12 cellular contexts compared by ENCODE assay signal in the genomic region with DNA sequence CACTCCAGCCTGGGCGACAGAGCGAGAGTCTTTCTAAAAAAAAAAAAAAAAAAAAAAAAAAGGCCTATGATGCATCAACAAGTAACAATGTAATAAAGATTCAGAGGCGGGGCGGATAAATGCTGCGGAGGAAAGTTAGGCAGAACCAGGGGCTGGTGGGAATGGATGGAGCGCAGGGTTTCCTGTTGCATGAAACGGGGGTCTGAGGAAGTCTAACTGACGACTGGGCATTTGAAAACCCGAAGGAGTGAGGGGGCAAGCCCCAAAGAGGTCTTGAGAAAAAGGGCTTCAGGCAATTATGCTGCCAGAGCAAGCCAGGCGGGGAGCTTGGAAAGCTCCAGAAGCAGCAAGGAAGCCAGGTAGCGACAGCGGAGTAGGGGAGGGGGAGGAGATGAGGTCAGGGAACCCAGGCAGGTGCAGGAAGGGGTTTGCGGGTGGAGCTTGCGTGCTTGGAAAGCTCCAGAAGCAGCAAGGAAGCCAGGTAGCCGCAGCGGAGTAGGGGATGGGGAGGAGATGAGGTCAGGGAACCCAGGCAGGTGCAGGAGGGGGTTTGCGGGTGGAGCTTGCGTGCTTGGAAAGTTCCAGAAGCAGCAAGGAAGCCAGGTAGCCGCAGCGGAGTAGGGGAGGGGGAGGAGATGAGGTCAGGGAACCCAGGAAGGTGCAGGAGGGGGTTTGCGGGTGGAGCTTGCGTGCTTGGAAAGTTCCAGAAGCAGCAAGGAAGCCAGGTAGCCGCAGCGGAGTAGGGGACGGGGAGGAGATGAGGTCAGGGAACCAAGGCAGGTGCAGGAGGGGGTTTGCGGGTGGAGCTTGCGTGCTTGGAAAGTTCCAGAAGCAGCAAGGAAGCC. TPM values are rescaled to one million over a fixed set of nuclear protein-coding genes. Genes with fewer than 3 reads are reported as not detected.
DNase-seq lines count a peak whose midpoint lies in the region; ATAC-seq and TF ChIP-seq lines count a peak whose summit lies in the region.
"Not testable (repeated sequence)": the region's sequence is repeated elsewhere in the genome, so short reads cannot be mapped to it uniquely, and the experiment has no call there.
"Had no signal": no experiment of that assay in that cellular context is flagged by ENCODE, and none has a peak within 500 bp of the region (broad histone marks: within the 10 kb centered on the region; RNA-seq: fewer than 3 reads in every experiment).

No MANE protein-coding gene starts in this region.

- not testable (repeated sequence) for ATAC-seq in CD4-positive, CD25-positive, alpha-beta regulatory T cell (ENCODE audit: low read depth in 2 of 2)
- peak; percentile 25 for ATAC-seq in T-helper 17 cell

- peaks cover 36% of the 10 kb centered on the region for H3K27me3 Mint-ChIP-seq in CD4-positive, CD25-positive, alpha-beta regulatory T cell
- H3K27me3 Mint-ChIP-seq in T-helper 17 cell, result not testable (repeated sequence)
- H3K27me3 Mint-ChIP-seq in brain (peaks cover 19% of the 10 kb centered on the region), immature natural killer cell (ENCODE audit: low read depth in 3 of 3) (peaks cover 8 to 15% (median 9%) of the 10 kb centered on the region in 3 donors), nephron progenitor cell (ENCODE audit: low read depth, poor library complexity) (peaks cover 12% of the 10 kb centered on the region)

- not testable (repeated sequence) for H3K36me3 ChIP-seq in CD4-positive, CD25-positive, alpha-beta regulatory T cell (ENCODE audit: control insufficient read depth, insufficient read depth, low read length)

- peak overlapping the region; percentile 79 for H3K27ac ChIP-seq in CD4-positive, CD25-positive, alpha-beta regulatory T cell (ENCODE audit: insufficient read depth, low read length, poor library complexity, severe bottlenecking)

- H3K9me3 ChIP-seq in CD4-positive, CD25-positive, alpha-beta regulatory T cell (ENCODE audit: control insufficient read depth in 2 of 2, low read length in 2 of 2); T-helper 17 cell (ENCODE audit: control insufficient read depth, low read length, poor library complexity, severe bottlenecking): not testable (repeated sequence)

- H3K27ac Mint-ChIP-seq in CD4-positive, CD25-positive, alpha-beta regulatory T cell, result peak overlapping the region; percentile 74 to 98 (median 88)
- H3K27ac Mint-ChIP-seq in T-helper 17 cell (peak overlapping the region; percentile 97), brain (peak overlapping the region in 3 of 5 experiments; percentile 17 to 58 (median 33)), immature natural killer cell (peak overlapping the region; percentile 9 to 94 (median 78))
- not testable (repeated sequence) for H3K27ac Mint-ChIP-seq in nephron progenitor cell

- H3K4me1 Mint-ChIP-seq in CD4-positive, CD25-positive, alpha-beta regulatory T cell, result peaks cover 0 to 50% (median 5%) of the 10 kb centered on the region in 4 donors
- peaks cover 33% of the 10 kb centered on the region for H3K4me1 Mint-ChIP-seq in T-helper 17 cell
- peaks cover 27% of the 10 kb centered on the region for H3K4me1 Mint-ChIP-seq in brain
- H3K4me1 Mint-ChIP-seq in immature natural killer cell, result peaks cover 44 to 49% of the 10 kb centered on the region in 2 donors
- peaks cover 74% of the 10 kb centered on the region for H3K4me1 Mint-ChIP-seq in nephron progenitor cell

- not testable (repeated sequence) for H3K9me3 Mint-ChIP-seq in CD4-positive, CD25-positive, alpha-beta regulatory T cell; brain; immature natural killer cell; nephron progenitor cell

- not testable (repeated sequence) for TF ChIP-seq CTCF in brain (conservative IDR thresholded peaks at IDR 0.05); nephron progenitor cell (IDR thresholded peaks at IDR 0.05)

- H3K4me1 ChIP-seq in CD4-positive, CD25-positive, alpha-beta regulatory T cell (ENCODE audit: control insufficient read depth, insufficient read depth, low read length, poor library complexity, severe bottlenecking), result peaks cover 28% of the 10 kb centered on the region

- not testable (repeated sequence) for H3K27me3 ChIP-seq in CD4-positive, CD25-positive, alpha-beta regulatory T cell (ENCODE audit: control insufficient read depth, insufficient read depth, low read length)

- DNase-seq in CD4-positive, CD25-positive, alpha-beta regulatory T cell, result peak; percentile 39 to 70 (median 42)
- DNase-seq in HT-29 (ENCODE audit: low spot score), result peak; percentile 65
- DNase-seq in T-helper 17 cell, result peak in 2 of 3 donors; percentile 56 to 81
- DNase-seq in activated T-cell treated with anti-CD3 and anti-CD28 coated beads for 1 hour (ENCODE audit: low read depth), result peak; percentile 69
- DNase-seq in immature natural killer cell, nephron progenitor cell: not testable (repeated sequence)
- DNase-seq in stimulated activated CD8-positive, alpha-beta memory T cell treated with anti-CD3 and anti-CD28 coated beads, Interleukin-4, amount 100 ng/mL, for 48 hours, result peak; percentile 51

- H3K4me3 ChIP-seq in CD4-positive, CD25-positive, alpha-beta regulatory T cell (ENCODE audit: low read depth, low read length), result peak overlapping the region; percentile 66

- H3K4me3 Mint-ChIP-seq in CD4-positive, CD25-positive, alpha-beta regulatory T cell, result peak overlapping the region; percentile 86 to 98 (median 96)
- H3K4me3 Mint-ChIP-seq in T-helper 17 cell, result peak overlapping the region; percentile 98
- H3K4me3 Mint-ChIP-seq in brain, result peak overlapping the region; percentile 52 to 85 (median 79)
- H3K4me3 Mint-ChIP-seq in immature natural killer cell, result peak overlapping the region; percentile 84 to 90 (median 88)
- H3K4me3 Mint-ChIP-seq in nephron progenitor cell, result peak overlapping the region; percentile 72

- H3K36me3 Mint-ChIP-seq in CD4-positive, CD25-positive, alpha-beta regulatory T cell; T-helper 17 cell (ENCODE audit: low read depth); brain; immature natural killer cell; nephron progenitor cell (ENCODE audit: low read depth): not testable (repeated sequence)

RNA-seq across cellular contexts. Expression of a gene that starts 1.7 kb away (rescaled TPM):
- 188 TPM for total RNA-seq in CD4-positive, CD25-positive, alpha-beta regulatory T cell
- polyA plus RNA-seq in CD4-positive, CD25-positive, alpha-beta regulatory T cell, result 1 to 10 TPM; 1.5 to 2.9 (median 2.5) TPM
- 175 and 194 TPM in 2 replicates for total RNA-seq in HT-29 (2014; rRNA removed; shearing (Covaris generic))
- 100 to 1,000 TPM; 317 to 350 TPM for total RNA-seq in T-helper 17 cell
- polyA plus RNA-seq in brain (ENCODE audit: insufficient read depth, low read depth, low replicate concordance) (1.0 TPM), immature natural killer cell (10 to 100 TPM in 2 of 3 donors, 1 to 10 TPM in 1; 8.1 to 17.4 (median 11.4) TPM)

RNA-seq across cellular contexts. Expression of a gene that starts 9.0 kb away (rescaled TPM):
- 1.8 TPM for total RNA-seq in CD4-positive, CD25-positive, alpha-beta regulatory T cell
- 1 to 10 TPM in 3 of 4 donors, under 1 TPM in 1; 0.36 to 4.0 (median 2.4) TPM for polyA plus RNA-seq in CD4-positive, CD25-positive, alpha-beta regulatory T cell
- not detected in 2 replicates for total RNA-seq in HT-29 (2014; rRNA removed; shearing (Covaris generic))
- 1 to 10 TPM; 3.5 to 4.3 TPM for total RNA-seq in T-helper 17 cell
- polyA plus RNA-seq in brain (ENCODE audit: insufficient read depth, low read depth, low replicate concordance), result not detected
- 1 to 10 TPM in 2 of 3 donors, not detected in 1; 1.6 to 5.1 TPM for polyA plus RNA-seq in immature natural killer cell
- total RNA-seq: lung microvascular endothelial cell had no signal

RNA-seq across cellular contexts. Expression of a gene that starts 12.1 kb away (rescaled TPM):
- not detected for total RNA-seq in CD4-positive, CD25-positive, alpha-beta regulatory T cell
- polyA plus RNA-seq in CD4-positive, CD25-positive, alpha-beta regulatory T cell, result not detected
- total RNA-seq in HT-29 (2014; rRNA removed; shearing (Covaris generic)), result not detected in 2 replicates
- not detected for total RNA-seq in T-helper 17 cell
- not detected for polyA plus RNA-seq in brain (ENCODE audit: insufficient read depth, low read depth, low replicate concordance)
- polyA plus RNA-seq in immature natural killer cell, result not detected
- total RNA-seq: GM12878, heart right ventricle, lung microvascular endothelial cell, OCI-LY7 had no signal
- polyA plus RNA-seq: GM12878, heart right ventricle had no signal

RNA-seq across cellular contexts. Expression of a gene that starts 20.4 kb away (rescaled TPM):
- total RNA-seq in CD4-positive, CD25-positive, alpha-beta regulatory T cell, result 376 TPM
- polyA plus RNA-seq in CD4-positive, CD25-positive, alpha-beta regulatory T cell, result 1,000 to 10,000 TPM; 1,701 to 2,097 (median 1,858) TPM
- 31.2 and 32.3 TPM in 2 replicates for total RNA-seq in HT-29 (2014; rRNA removed; shearing (Covaris generic))
- 100 to 1,000 TPM; 550 to 570 TPM for total RNA-seq in T-helper 17 cell
- polyA plus RNA-seq in brain (ENCODE audit: insufficient read depth, low read depth, low replicate concordance) (126 TPM), immature natural killer cell (1,000 to 10,000 TPM; 4,348 to 7,867 (median 6,958) TPM)

RNA-seq across cellular contexts. Expression of a gene that starts 26.6 kb away (rescaled TPM):
- total RNA-seq in CD4-positive, CD25-positive, alpha-beta regulatory T cell, result 320 TPM
- polyA plus RNA-seq in CD4-positive, CD25-positive, alpha-beta regulatory T cell, result 1,000 to 10,000 TPM; 1,249 to 1,544 (median 1,415) TPM
- 6.8 and 7.6 TPM in 2 replicates for total RNA-seq in HT-29 (2014; rRNA removed; shearing (Covaris generic))
- total RNA-seq in T-helper 17 cell, result 100 to 1,000 TPM; 344 to 363 TPM
- polyA plus RNA-seq in brain (ENCODE audit: insufficient read depth, low read depth, low replicate concordance), result 147 TPM
- polyA plus RNA-seq in immature natural killer cell, result 1,000 to 10,000 TPM; 2,792 to 4,533 (median 3,562) TPM
